8 cellular contexts compared by ENCODE assay signal in the genomic region with DNA sequence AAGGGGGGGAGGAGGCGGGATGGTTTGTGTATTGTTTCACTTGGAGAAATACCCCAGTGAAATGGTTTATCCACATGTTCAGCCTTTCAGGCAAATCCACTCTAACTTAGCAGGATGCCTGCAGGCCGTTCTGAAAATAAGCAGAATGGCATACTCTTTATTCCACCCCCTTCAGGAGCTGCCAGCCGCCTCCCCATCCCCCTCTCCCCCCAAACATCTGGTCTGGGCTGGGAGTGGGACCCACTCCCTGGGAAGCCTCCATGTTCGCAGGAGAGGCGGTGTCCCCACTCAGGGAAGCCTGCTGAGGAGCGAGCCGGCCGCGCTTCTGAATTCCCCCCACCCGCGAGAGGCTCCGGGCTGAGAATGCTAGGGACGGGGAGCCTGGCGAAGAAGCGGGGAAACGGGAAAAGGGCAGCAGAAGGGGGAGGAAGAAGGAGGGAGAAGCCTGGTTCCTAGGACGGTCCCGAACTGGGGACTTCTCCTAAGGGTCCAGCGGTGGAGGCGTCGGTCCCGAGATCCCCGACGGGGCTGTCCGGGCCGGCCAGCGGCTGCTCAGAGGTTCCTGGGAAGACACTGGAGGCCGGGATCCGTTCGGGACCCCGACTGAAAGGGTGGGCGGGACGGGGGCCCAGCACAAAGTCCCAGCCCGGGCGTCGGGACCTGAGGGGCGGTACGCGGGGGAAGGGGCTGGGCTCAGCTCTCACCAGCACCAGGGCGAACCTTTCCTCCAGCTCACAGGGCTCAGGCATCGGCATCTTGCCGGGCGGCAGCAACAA. TPM values are rescaled to one million over a fixed set of nuclear protein-coding genes. Genes with fewer than 3 reads are reported as not detected.
DNase-seq lines count a peak whose midpoint lies in the region; ATAC-seq, FAIRE-seq and TF ChIP-seq lines count a peak whose summit lies in the region.

No MANE protein-coding gene starts in this region.

- no peak for TF ChIP-seq CTCF in D721Med (IDR thresholded peaks at IDR 0.05; ENCODE audit: insufficient read depth, missing control alignments)

- no peaks in the 10 kb centered on the region for H3K27me3 ChIP-seq in naive thymus-derived CD4-positive, alpha-beta T cell (ENCODE audit: control insufficient read depth in 2 of 2, insufficient read depth in 2 of 2, low read length in 2 of 2)

- H3K4me3 ChIP-seq in naive thymus-derived CD4-positive, alpha-beta T cell (ENCODE audit: low read length), result peak overlapping the region; percentile 78

- peaks cover 40 to 54% (median 49%) of the 10 kb centered on the region in 7 donors for H3K4me1 Mint-ChIP-seq in naive thymus-derived CD4-positive, alpha-beta T cell

- H3K36me3 ChIP-seq in naive thymus-derived CD4-positive, alpha-beta T cell (ENCODE audit: control insufficient read depth in 2 of 3, insufficient read depth in 3 of 3, low read length in 3 of 3), result peaks cover 0 to 8% (median 0%) of the 10 kb centered on the region in 3 experiments

- H3K27me3 Mint-ChIP-seq in naive thymus-derived CD4-positive, alpha-beta T cell, result peaks cover 0 to 24% (median 0%) of the 10 kb centered on the region in 5 donors

- FAIRE-seq in urothelium cell line (lab: Jason Lieb, UNC) (no peak), D721Med (lab: Jason Lieb, UNC) (no peak)

- POLR2A ChIA-PET in naive thymus-derived CD4-positive, alpha-beta T cell (lab: Charles Lee), result interaction anchor here (0.6 to 10.5 kb wide), 14 partner anchors 17 to 84 kb away, joined by 3 to 131 read pairs (median 10); partner anchors contain the start of genes PRPF40B and TMBIM6

- in situ Hi-C loops in KBM-7 (cut with MboI; ENCODE audit: low pct_unique_long_range_greater_than_20kb, low sequenced_read_pairs), result loop anchor here (10.0 kb wide), 1 partner anchor 52 kb away; no protein-coding TSS in a partner anchor

- CTCF ChIA-PET in naive thymus-derived CD4-positive, alpha-beta T cell (lab: Charles Lee), result interaction anchor here (0.6 to 11.5 kb wide), 13 partner anchors 9 to 285 kb away, joined by 3 to 229 read pairs (median 4); partner anchors contain the start of gene TMBIM6

- peak overlapping the region; percentile 92 for H3K27ac ChIP-seq in naive thymus-derived CD4-positive, alpha-beta T cell (ENCODE audit: low read depth, low read length)

- no peaks in the 10 kb centered on the region for H3K9me3 ChIP-seq in naive thymus-derived CD4-positive, alpha-beta T cell (ENCODE audit: control insufficient read depth in 2 of 3, low read length in 3 of 3)

- peak; percentile 20 for DNase-seq in COLO829 (ENCODE audit: low spot score)
- DNase-seq in KBM-7, result peak; percentile 4
- peak; percentile 64 for DNase-seq in activated CD8-positive, alpha-beta memory T cell treated with anti-CD3 and anti-CD28 coated beads, Interleukin-2, amount 50 U/mL, for 48 hours
- peak; percentile 53 for DNase-seq in fibroblast of peridontal ligament (ENCODE audit: extremely low read depth)
- DNase-seq in naive thymus-derived CD4-positive, alpha-beta T cell, result peak in 5 of 9 donors; percentile 4 to 37 (median 11)
- peak; percentile 61 for DNase-seq in urothelium cell line (ENCODE audit: low spot score)
- DNase-seq in D721Med (ENCODE audit: insufficient read length, low spot score), result no peak

- H3K4me1 ChIP-seq in naive thymus-derived CD4-positive, alpha-beta T cell (ENCODE audit: control insufficient read depth in 2 of 2, insufficient read depth in 2 of 2, low read length in 2 of 2), result peaks cover 11 to 32% of the 10 kb centered on the region in 2 donors

- intact Hi-C loops in naive thymus-derived CD4-positive, alpha-beta T cell (cut with micrococcal nuclease), result loop anchor here (1.0 to 10.0 kb wide), 19 partner anchors 7 to 517 kb away; partner anchors contain the start of genes MCRS1 (in 2 of the 2), PRPF40B (in 2 of the 2), TMBIM6 (in 2 of the 2) and NCKAP5L (in 1 of the 2)

- H3K4me3 Mint-ChIP-seq in naive thymus-derived CD4-positive, alpha-beta T cell, result peak overlapping the region; percentile 78 to 96 (median 92)

- peak; percentile 28 for ATAC-seq in GM21528 (IDR thresholded peaks at IDR 0.05; ENCODE audit: low FRiP score, unreplicated experiment)
- ATAC-seq in naive thymus-derived CD4-positive, alpha-beta T cell, result peak; percentile 28

- H3K27ac Mint-ChIP-seq in naive thymus-derived CD4-positive, alpha-beta T cell, result peak overlapping the region; percentile 72 to 94 (median 86)

- H3K9me3 Mint-ChIP-seq in naive thymus-derived CD4-positive, alpha-beta T cell, result no peaks in the 10 kb centered on the region

- peaks cover 0 to 3% (median 0%) of the 10 kb centered on the region in 5 donors for H3K36me3 Mint-ChIP-seq in naive thymus-derived CD4-positive, alpha-beta T cell

RNA-seq across cellular contexts. Expression of gene FMNL3, which starts 0.7 kb away (rescaled TPM):
- 10 to 100 TPM; 33.3 to 40.4 (median 39.7) TPM for total RNA-seq in naive thymus-derived CD4-positive, alpha-beta T cell
- 10 to 100 TPM; 10.4 to 12.0 TPM for polyA plus RNA-seq in naive thymus-derived CD4-positive, alpha-beta T cell

RNA-seq across cellular contexts. Expression of gene TMBIM6, which starts 34.8 kb away (rescaled TPM):
- total RNA-seq in naive thymus-derived CD4-positive, alpha-beta T cell, result 100 to 1,000 TPM; 307 to 432 (median 381) TPM
- polyA plus RNA-seq in naive thymus-derived CD4-positive, alpha-beta T cell, result 100 to 1,000 TPM; 835 to 916 TPM
